ENCODE assay signal across 22 cellular contexts in genomic region chr12:29131539-29131938, GRCh38. TPM values are rescaled to one million over a fixed set of nuclear protein-coding genes. Genes with fewer than 3 reads are reported as not detected.
DNase-seq lines count a peak whose midpoint lies in the region; ATAC-seq and TF ChIP-seq lines count a peak whose summit lies in the region.
"Had no signal": no experiment of that assay in that cellular context is flagged by ENCODE, and none has a peak within 500 bp of the region (broad histone marks: within the 10 kb centered on the region; RNA-seq: fewer than 3 reads in every experiment).

No MANE protein-coding gene starts in this region.

- DNase-seq in MCF 10A (ENCODE audit: unreplicated experiment) (peak; percentile 57), breast epithelium (ENCODE audit: low spot score in 2 of 2) (no peak), SK-N-DZ (ENCODE audit: low spot score) (peak; percentile 15), fibroblast of lung (ENCODE audit: low read depth in 2 of 2) (peak; percentile 33 to 42), T-cell (no peak), esophagus squamous epithelium (lab: John Stamatoyannopoulos, UW) (no peak)
- no peak for DNase-seq in activated CD4-positive, alpha-beta T cell treated with anti-CD3 and anti-CD28 coated beads, Interleukin-2, amount 50 U/mL, for 1 hour
- DNase-seq: activated B cell treated with CpG ODN at 0.5 μM for 24 hours; activated CD8-positive, alpha-beta memory T cell treated with anti-CD3 and anti-CD28 coated beads for 24 hours; CD8-positive, alpha-beta memory T cell; left ventricle myocardium superior; natural killer cell; PC-9; stimulated activated CD4-positive, alpha-beta T cell treated with anti-CD3 and anti-CD28 coated beads, Interleukin-12 subunit alpha, Interleukin-12 subunit beta, amount 100 ng/mL, for 4 hours; stimulated activated naive CD8-positive, alpha-beta T cell treated with anti-CD3 and anti-CD28 coated beads, Interleukin-15, Interleukin-2, amounts not matched to agents 100 U/mL and 50 U/mL, for 24 hours; upper lobe of right lung had no signal

- intact Hi-C loops in MCF 10A (cut with micrococcal nuclease): no loop called here
- intact Hi-C loops in breast epithelium (cut with DNase I; ENCODE audit: low total_unique reads): no loop called here
- intact Hi-C loops in esophagus squamous epithelium (cut with DNase I): no loop called here

- H3K4me1 Mint-ChIP-seq in MCF 10A (ENCODE audit: insufficient read depth, unreplicated experiment): peaks cover 7% of the 10 kb centered on the region
- H3K4me1 Mint-ChIP-seq in T-cell: no peaks in the 10 kb centered on the region
- H3K4me1 Mint-ChIP-seq: activated B cell treated with CpG ODN at 0.5 μM for 24 hours; activated T-helper 17 cell treated with anti-CD3 and anti-CD28 coated beads, Interleukin-2, amount 50 U/mL, for 72 hours; CD8-positive, alpha-beta memory T cell had no signal

- TF ChIP-seq POLR2A in breast epithelium (IDR thresholded peaks at IDR 0.05) (no peak), esophagus squamous epithelium (IDR thresholded peaks at IDR 0.05) (no peak)

- H3K27ac ChIP-seq in breast epithelium (no peak overlapping the region), fibroblast of lung (ENCODE audit: insufficient read depth, low read length) (no peak overlapping the region), esophagus squamous epithelium (no peak overlapping the region)
- H3K27ac ChIP-seq: PC-9, upper lobe of right lung had no signal

- H3K27me3 ChIP-seq in breast epithelium (no peaks in the 10 kb centered on the region), fibroblast of lung (ENCODE audit: control insufficient read depth, insufficient read depth, low read length) (no peaks in the 10 kb centered on the region), esophagus squamous epithelium (no peaks in the 10 kb centered on the region)
- H3K27me3 ChIP-seq: upper lobe of right lung had no signal

- 68 to 76% methylated on average over 1 of the region's 1 CpG for WGBS in esophagus squamous epithelium, 2 donors

- BruUV-seq in MCF 10A (replicated peaks; lab: Mats Ljungman, UMichigan): no TSS peak

- no peak overlapping the region for H3K9ac ChIP-seq in fibroblast of lung (ENCODE audit: insufficient read depth, low read length)

- CTCF ChIA-PET in MCF 10A (lab: Yijun Ruan, JAX) (interaction anchor here (0.8 kb wide), 1 partner anchor 13 kb away, joined by 4 read pairs; no protein-coding TSS in a partner anchor), T-cell (lab: Charles Lee) (interaction anchor here in 1 of 2 donors (0.6 kb wide), 1 partner anchor 40 kb away, joined by 3 read pairs; no protein-coding TSS in a partner anchor)

- no peaks in the 10 kb centered on the region for H3K4me1 ChIP-seq in breast epithelium
- no peaks in the 10 kb centered on the region for H3K4me1 ChIP-seq in fibroblast of lung (ENCODE audit: control insufficient read depth, extremely low read depth, insufficient read depth, low read length)
- no peaks in the 10 kb centered on the region for H3K4me1 ChIP-seq in esophagus squamous epithelium
- H3K4me1 ChIP-seq: upper lobe of right lung had no signal

- H3K4me2 ChIP-seq in fibroblast of lung (ENCODE audit: extremely low read depth, insufficient read depth, low read length): no peak overlapping the region
- H3K4me2 ChIP-seq: PC-9 had no signal

- H3K27me3 Mint-ChIP-seq in MCF 10A (ENCODE audit: insufficient read depth, unreplicated experiment) (peaks cover 9% of the 10 kb centered on the region), T-cell (peaks cover 0 to 6% of the 10 kb centered on the region in 2 donors)

- H3K4me3 Mint-ChIP-seq in MCF 10A (ENCODE audit: unreplicated experiment): no peak overlapping the region
- no peak overlapping the region for H3K4me3 Mint-ChIP-seq in T-cell
- H3K4me3 Mint-ChIP-seq: activated B cell treated with CpG ODN at 0.5 μM for 24 hours; activated T-helper 17 cell treated with anti-CD3 and anti-CD28 coated beads, Interleukin-2, amount 50 U/mL, for 72 hours; CD8-positive, alpha-beta memory T cell; natural killer cell; T-helper 1 cell treated with Interleukin-12 subunit alpha and Interleukin-12 subunit beta and Interleukin-4 antibody, amounts not matched to agents 30 μg/mL and 1 μg/mL, for 36 hours had no signal

- no peaks in the 10 kb centered on the region for H3K79me2 ChIP-seq in fibroblast of lung (ENCODE audit: control insufficient read depth, insufficient read depth, low read length)

- no peak overlapping the region for H3K4me3 ChIP-seq in breast epithelium
- no peak overlapping the region for H3K4me3 ChIP-seq in fibroblast of lung (replicated peaks in 1 of 4; ENCODE audit: control extremely low read depth in 1 of 4, insufficient read depth in 1 of 4, low read depth in 3 of 4, low read length in 4 of 4)
- no peak overlapping the region for H3K4me3 ChIP-seq in esophagus squamous epithelium
- H3K4me3 ChIP-seq: K562, PC-9, upper lobe of right lung had no signal

- H3K9me3 ChIP-seq in breast epithelium: no peaks in the 10 kb centered on the region
- no peaks in the 10 kb centered on the region for H3K9me3 ChIP-seq in fibroblast of lung (ENCODE audit: control insufficient read depth, insufficient read depth, low read depth, low read length)
- no peaks in the 10 kb centered on the region for H3K9me3 ChIP-seq in esophagus squamous epithelium
- H3K9me3 ChIP-seq: upper lobe of right lung had no signal

- no peak for TF ChIP-seq CTCF in MCF 10A (IDR thresholded peaks at IDR 0.05; ENCODE audit: unreplicated experiment)
- no peak for TF ChIP-seq CTCF in breast epithelium (IDR thresholded peaks at IDR 0.05)
- no peak for TF ChIP-seq CTCF in fibroblast of lung (conservative IDR thresholded peaks at IDR 0.05 in 1 of 2, IDR thresholded peaks at IDR 0.05 in 1 of 2; ENCODE audit: low read depth in 1 of 2, low read length in 2 of 2)
- no peak for TF ChIP-seq CTCF in esophagus squamous epithelium (IDR thresholded peaks at IDR 0.05)

- POLR2A ChIA-PET in MCF 10A (lab: Yijun Ruan, JAX): no interaction called here
- POLR2A ChIA-PET in T-cell (lab: Charles Lee): no interaction called here

- H3K9me3 Mint-ChIP-seq in MCF 10A (ENCODE audit: unreplicated experiment) (no peaks in the 10 kb centered on the region), T-cell (no peaks in the 10 kb centered on the region)
- H3K9me3 Mint-ChIP-seq: activated B cell treated with CpG ODN at 0.5 μM for 24 hours; activated T-helper 17 cell treated with anti-CD3 and anti-CD28 coated beads, Interleukin-2, amount 50 U/mL, for 72 hours; CD8-positive, alpha-beta memory T cell; natural killer cell had no signal

- H3K36me3 Mint-ChIP-seq in MCF 10A (ENCODE audit: insufficient read depth, unreplicated experiment): no peaks in the 10 kb centered on the region
- no peaks in the 10 kb centered on the region for H3K36me3 Mint-ChIP-seq in T-cell
- H3K36me3 Mint-ChIP-seq: natural killer cell had no signal

- H3K36me3 ChIP-seq in breast epithelium (no peaks in the 10 kb centered on the region), fibroblast of lung (ENCODE audit: control insufficient read depth, insufficient read depth, low read length) (no peaks in the 10 kb centered on the region), esophagus squamous epithelium (no peaks in the 10 kb centered on the region)
- H3K36me3 ChIP-seq: upper lobe of right lung had no signal

- no peaks in the 10 kb centered on the region for H4K20me1 ChIP-seq in fibroblast of lung (ENCODE audit: control insufficient read depth, extremely low read depth, insufficient read depth, low read length)

- ATAC-seq in T-cell (replicated peaks in 1 of 4) (no peak), GM18861 (IDR thresholded peaks at IDR 0.05; ENCODE audit: unreplicated experiment) (no peak)
- ATAC-seq: activated T-helper 17 cell treated with anti-CD3 and anti-CD28 coated beads, Interleukin-2, amount 50 U/mL, for 72 hours; HCT116; K562; left ventricle myocardium superior; natural killer cell; stimulated activated naive CD8-positive, alpha-beta T cell treated with anti-CD3 and anti-CD28 coated beads, Interleukin-15, Interleukin-2, amounts not matched to agents 100 U/mL and 50 U/mL, for 24 hours; upper lobe of right lung had no signal

- H3K27ac Mint-ChIP-seq in MCF 10A (ENCODE audit: low read depth, unreplicated experiment): no peak overlapping the region
- no peak overlapping the region for H3K27ac Mint-ChIP-seq in T-cell
- H3K27ac Mint-ChIP-seq: activated B cell treated with CpG ODN at 0.5 μM for 24 hours; activated T-helper 17 cell treated with anti-CD3 and anti-CD28 coated beads, Interleukin-2, amount 50 U/mL, for 72 hours; CD8-positive, alpha-beta memory T cell; natural killer cell; T-helper 1 cell treated with Interleukin-12 subunit alpha and Interleukin-12 subunit beta and Interleukin-4 antibody, amounts not matched to agents 30 μg/mL and 1 μg/mL, for 36 hours had no signal

- no peak overlapping the region for H2AFZ ChIP-seq in fibroblast of lung (ENCODE audit: low read length)
- H2AFZ ChIP-seq: PC-9 had no signal

RNA-seq across cellular contexts. Expression of gene FAR2, which starts 17.5 kb away (rescaled TPM):
- total RNA-seq in MCF 10A (2022) (1.7 TPM in 2 replicates), breast epithelium (10 to 100 TPM in 1 of 3 donors, 1 to 10 TPM in 2; 8.2 to 18.2 (median 9.8) TPM), fibroblast of lung (5.4 and 9.2 TPM in 2 replicates), T-cell (1 to 10 TPM; 2.2 to 6.8 (median 4.9) TPM), esophagus squamous epithelium (1 to 10 TPM in 3 of 4 donors, under 1 TPM in 1; 0.38 to 8.2 (median 2.6) TPM)
- polyA plus RNA-seq in SK-N-DZ (2014; cell fraction: cytosol; rRNA removed): 1.1 and 2.9 TPM in 2 replicates
- 0.08 and 0.44 TPM in 2 replicates for polyA plus RNA-seq in SK-N-DZ (2014; cell fraction: nucleus; rRNA removed)
- polyA plus RNA-seq in fibroblast of lung: 7.7 and 10.2 TPM in 2 replicates
- 5.6 and 7.8 TPM in 2 replicates for polyA plus RNA-seq in fibroblast of lung (2012)
- polyA minus RNA-seq in fibroblast of lung (ENCODE audit: low replicate concordance): 5.1 and 13.2 TPM in 2 replicates
- total RNA-seq: activated B cell treated with CpG ODN at 0.5 μM for 24 hours, NCI-H460 had no signal

Comparison
In these comparisons a context has a peak if more than half of its experiments do, and no peak if none do; other contexts are left out.
1. DNase-seq: peak in MCF 10A (single experiment), SK-N-DZ (single experiment) and fibroblast of lung (2 of 2); none in breast epithelium (0 of 2), T-cell (0 of 34), esophagus squamous epithelium (single experiment) and activated CD4-positive, alpha-beta T cell treated with anti-CD3 and anti-CD28 coated beads, Interleukin-2, amount 50 U/mL, for 1 hour (single experiment).